In genomic region chr16:66894948-66895696, GRCh38 we compare ENCODE assay signal across 8 cellular contexts. TPM values are rescaled to one million over a fixed set of nuclear protein-coding genes. Genes with fewer than 3 reads are reported as not detected.
DNase-seq lines count a peak whose midpoint lies in the region; ATAC-seq and TF ChIP-seq lines count a peak whose summit lies in the region.

No MANE protein-coding gene starts in this region.

- ATAC-seq in HG02840 (IDR thresholded peaks at IDR 0.05; ENCODE audit: low FRiP score, unreplicated experiment) = no peak

- DNase-seq in AG09309 (ENCODE audit: low read depth) = no peak
- peak; percentile 75 for DNase-seq in GM13977 (ENCODE audit: low spot score)
- peak; percentile 62 for DNase-seq in MM.1S
- peak; percentile 58 for DNase-seq in SW480 (ENCODE audit: low spot score)
- peak in 1 of 2 donors; percentile 85 for DNase-seq in ascending aorta (ENCODE audit: low spot score in 2 of 2)
- no peak for DNase-seq in right atrium auricular region (ENCODE audit: low spot score)
- peak; percentile 82 for DNase-seq in sigmoid colon

- no peaks in the 10 kb centered on the region for H3K79me2 ChIP-seq in MM.1S (ENCODE audit: low read length)

- H3K27me3 ChIP-seq in MM.1S (replicated peaks; ENCODE audit: insufficient read depth, low read length) (no peaks in the 10 kb centered on the region), ascending aorta (no peaks in the 10 kb centered on the region), right atrium auricular region (no peaks in the 10 kb centered on the region), sigmoid colon (no peaks in the 10 kb centered on the region)

- no peaks in the 10 kb centered on the region for H3F3A ChIP-seq in MM.1S (ENCODE audit: insufficient read depth, low read length)

- no peak for TF ChIP-seq POLR2A in sigmoid colon (IDR thresholded peaks at IDR 0.05)

- H3K4me1 ChIP-seq in MM.1S (ENCODE audit: low read length) (no peaks in the 10 kb centered on the region), ascending aorta (peaks cover 16 to 39% of the 10 kb centered on the region in 2 donors), right atrium auricular region (peaks cover 0 to 23% of the 10 kb centered on the region in 2 donors), sigmoid colon (peaks cover 0 to 31% (median 28%) of the 10 kb centered on the region in 4 donors)

- H2AFZ ChIP-seq in MM.1S (ENCODE audit: low read length) = no peak overlapping the region

- H3K4me3 ChIP-seq in AG09309 (ENCODE audit: control insufficient read depth, low read depth, low read length) (no peak overlapping the region), MM.1S (ENCODE audit: low read length) (no peak overlapping the region), ascending aorta (no peak overlapping the region), right atrium auricular region (no peak overlapping the region), sigmoid colon (no peak overlapping the region)

- in situ Hi-C loops in GM13977 (cut with MboI; ENCODE audit: low pct_unique_long_range_greater_than_20kb, low sequenced_read_pairs, unreplicated experiment) = no loop called here

- no peaks in the 10 kb centered on the region for H3K36me3 ChIP-seq in MM.1S (replicated peaks; ENCODE audit: insufficient read depth, low read length)
- no peaks in the 10 kb centered on the region for H3K36me3 ChIP-seq in ascending aorta
- H3K36me3 ChIP-seq in right atrium auricular region = no peaks in the 10 kb centered on the region
- H3K36me3 ChIP-seq in sigmoid colon = no peaks in the 10 kb centered on the region

- TF ChIP-seq CTCF in AG09309 (IDR thresholded peaks at IDR 0.05; ENCODE audit: control insufficient read depth, insufficient read depth, low read depth, low read length, missing control alignments) (peak; percentile 95), GM13977 (IDR thresholded peaks at IDR 0.05; ENCODE audit: extremely low read depth, insufficient read depth, missing control alignments) (peak; percentile 94), MM.1S (IDR thresholded peaks at IDR 0.05; ENCODE audit: low read length) (peak; percentile 91), ascending aorta (IDR thresholded peaks at IDR 0.05) (peak; percentile 86 to 93 (median 88)), right atrium auricular region (IDR thresholded peaks at IDR 0.05) (peak; percentile 69 to 92), sigmoid colon (IDR thresholded peaks at IDR 0.05) (peak; percentile 63 to 83 (median 79))

- WGBS in sigmoid colon, 2 donors = 39 to 48% methylated on average over 11 of the region's 11 CpGs

- no peaks in the 10 kb centered on the region for H4K20me1 ChIP-seq in MM.1S (ENCODE audit: insufficient read depth, low read length)

- intact Hi-C loops in ascending aorta (cut with DNase I) (loop anchor here (1.0 to 2.0 kb wide), 3 partner anchors 28 to 260 kb away; no protein-coding TSS in a partner anchor), sigmoid colon (cut with DNase I) (loop anchor here (1.0 to 10.0 kb wide), 2 partner anchors 33 to 260 kb away; partner anchors contain the start of genes B3GNT9, FBXL8 and TRADD)

- no peak overlapping the region for H3K4me2 ChIP-seq in MM.1S (ENCODE audit: low read depth, low read length)

- no peak overlapping the region for H3K27ac ChIP-seq in MM.1S (ENCODE audit: low read length)
- peak overlapping the region; percentile 40 to 54 for H3K27ac ChIP-seq in ascending aorta
- peak overlapping the region; percentile 34 to 36 for H3K27ac ChIP-seq in right atrium auricular region
- no peak overlapping the region for H3K27ac ChIP-seq in sigmoid colon

- H3K9ac ChIP-seq in MM.1S (ENCODE audit: low read length) = no peak overlapping the region

- H3K9me3 ChIP-seq in MM.1S (replicated peaks; ENCODE audit: insufficient read depth, low read length) (no peaks in the 10 kb centered on the region), ascending aorta (no peaks in the 10 kb centered on the region), right atrium auricular region (no peaks in the 10 kb centered on the region), sigmoid colon (no peaks in the 10 kb centered on the region)

- TF ChIP-seq EP300 in sigmoid colon (IDR thresholded peaks at IDR 0.05) = no peak

- H3K9me2 ChIP-seq in MM.1S (replicated peaks; ENCODE audit: insufficient read depth, low read length) = no peaks in the 10 kb centered on the region

RNA-seq across cellular contexts. Expression of gene PDP2, which starts 14.8 kb away (rescaled TPM):
- total RNA-seq in ascending aorta (2.8 TPM), right atrium auricular region (1 to 10 TPM; 1.7 to 3.4 TPM), sigmoid colon (1 to 10 TPM; 2.6 to 8.3 (median 4.7) TPM)
- 1 to 10 TPM; 3.0 to 6.1 (median 5.1) TPM for polyA plus RNA-seq in sigmoid colon

RNA-seq across cellular contexts. Expression of gene CDH16, which starts 23.6 kb away (rescaled TPM):
- total RNA-seq in ascending aorta = not detected
- 1 to 10 TPM in 1 of 2 donors, under 1 TPM in 1; 0.79 to 1.4 TPM for total RNA-seq in right atrium auricular region
- not detected for total RNA-seq in sigmoid colon
- polyA plus RNA-seq in sigmoid colon = under 1 TPM in 2 of 3 donors, not detected in 1; 0.19 to 0.60 TPM

RNA-seq across cellular contexts. Expression of gene RRAD, which starts 30.2 kb away (rescaled TPM):
- total RNA-seq in ascending aorta (54.2 TPM), right atrium auricular region (100 to 1,000 TPM; 173 to 266 TPM), sigmoid colon (10 to 100 TPM; 10.9 to 31.2 (median 16.3) TPM)
- 1 to 10 TPM; 1.2 to 5.5 (median 1.8) TPM for polyA plus RNA-seq in sigmoid colon

RNA-seq across cellular contexts. Expression of gene CIAO2B, which starts 39.1 kb away (rescaled TPM):
- total RNA-seq in ascending aorta (255 TPM), right atrium auricular region (100 to 1,000 TPM in 1 of 2 donors, 10 to 100 TPM in 1; 75.3 to 118 TPM), sigmoid colon (100 to 1,000 TPM in 1 of 4 donors, 10 to 100 TPM in 3; 71.7 to 121 (median 82.8) TPM)
- 100 to 1,000 TPM; 193 to 219 (median 214) TPM for polyA plus RNA-seq in sigmoid colon

RNA-seq across cellular contexts. Expression of gene CES2, which starts 40.2 kb away (rescaled TPM):
- total RNA-seq in ascending aorta = 40.0 TPM
- 10 to 100 TPM; 33.1 to 51.4 TPM for total RNA-seq in right atrium auricular region
- total RNA-seq in sigmoid colon = 10 to 100 TPM; 21.8 to 25.5 (median 23.0) TPM
- polyA plus RNA-seq in sigmoid colon = 100 to 1,000 TPM in 1 of 3 donors, 10 to 100 TPM in 2; 53.4 to 163 (median 67.9) TPM

Comparison
In these comparisons a context has a peak if more than half of its experiments do, and no peak if none do; other contexts are left out.
1. DNase-seq: peak in GM13977 (single experiment), MM.1S (single experiment), SW480 (single experiment) and sigmoid colon (single experiment); none in AG09309 (single experiment) and right atrium auricular region (single experiment).
2. H3K27ac ChIP-seq: peak in ascending aorta (2 of 2) and right atrium auricular region (2 of 2); none in MM.1S (single experiment) and sigmoid colon (0 of 4).
3. Peak in every context shown above with its lines, with median percentiles within 50 percentile points of each other: CTCF ChIP-seq.